9 cellular contexts compared by ENCODE assay signal in genomic region chr2:200575957-200576356, GRCh38. TPM values are rescaled to one million over a fixed set of nuclear protein-coding genes. Genes with fewer than 3 reads are reported as not detected.
A peak's percentile ranks its signal among the peaks of the same experiment; 100 is the strongest.
DNase-seq lines count a peak whose midpoint lies in the region; ATAC-seq and TF ChIP-seq lines count a peak whose summit lies in the region.
"Had no signal": no experiment of that assay in that cellular context is flagged by ENCODE, and none has a peak within 500 bp of the region (broad histone marks: within the 10 kb centered on the region; RNA-seq: fewer than 3 reads in every experiment).

No MANE protein-coding gene starts in this region.

- no peaks in the 10 kb centered on the region for H3K36me3 Mint-ChIP-seq in CD4-positive, alpha-beta T cell (ENCODE audit: low read depth)
- H3K36me3 Mint-ChIP-seq in activated T-helper 17 cell treated with anti-CD3 and anti-CD28 coated beads, Interleukin-2, amount 50 U/mL, for 72 hours (ENCODE audit: low read depth): peaks cover 23% of the 10 kb centered on the region

- H3K9me3 ChIP-seq in CD4-positive, alpha-beta T cell (ENCODE audit: control insufficient read depth, low read length): no peaks in the 10 kb centered on the region
- no peaks in the 10 kb centered on the region for H3K9me3 ChIP-seq in lower lobe of right lung

- TF ChIP-seq CTCF in CD4-positive, alpha-beta T cell (IDR thresholded peaks at IDR 0.05): peak; percentile 58
- TF ChIP-seq CTCF in lower lobe of right lung (IDR thresholded peaks at IDR 0.05): peak; percentile 40

- no peak overlapping the region for H3K4me3 ChIP-seq in lower lobe of right lung

- H3K27me3 ChIP-seq in CD4-positive, alpha-beta T cell (ENCODE audit: control insufficient read depth, insufficient read depth, low read length): no peaks in the 10 kb centered on the region
- H3K27me3 ChIP-seq in lower lobe of right lung (ENCODE audit: low read depth): no peaks in the 10 kb centered on the region

- no peak overlapping the region for H3K27ac ChIP-seq in CD4-positive, alpha-beta T cell (ENCODE audit: low read depth, low read length)
- no peak overlapping the region for H3K27ac ChIP-seq in lower lobe of right lung

- H3K4me1 ChIP-seq in lower lobe of right lung: no peaks in the 10 kb centered on the region

- no peaks in the 10 kb centered on the region for H3K9me3 Mint-ChIP-seq in CD4-positive, alpha-beta T cell
- H3K9me3 Mint-ChIP-seq in activated T-helper 17 cell treated with anti-CD3 and anti-CD28 coated beads, Interleukin-2, amount 50 U/mL, for 72 hours: no peaks in the 10 kb centered on the region
- H3K9me3 Mint-ChIP-seq: central memory CD8-positive, alpha-beta T cell had no signal

- POLR2A ChIA-PET in CD4-positive, alpha-beta T cell (lab: Charles Lee): no interaction called here

- H3K27me3 Mint-ChIP-seq in CD4-positive, alpha-beta T cell: no peaks in the 10 kb centered on the region
- no peaks in the 10 kb centered on the region for H3K27me3 Mint-ChIP-seq in activated T-helper 17 cell treated with anti-CD3 and anti-CD28 coated beads, Interleukin-2, amount 50 U/mL, for 72 hours
- H3K27me3 Mint-ChIP-seq: central memory CD8-positive, alpha-beta T cell had no signal

- H3K27ac Mint-ChIP-seq in CD4-positive, alpha-beta T cell: no peak overlapping the region
- peak overlapping the region; percentile 50 for H3K27ac Mint-ChIP-seq in activated T-helper 17 cell treated with anti-CD3 and anti-CD28 coated beads, Interleukin-2, amount 50 U/mL, for 72 hours

- CTCF ChIA-PET in CD4-positive, alpha-beta T cell (lab: Charles Lee): interaction anchor here (1.0 kb wide), 1 partner anchor 129 kb away, joined by 4 read pairs; no protein-coding TSS in a partner anchor

- no peak overlapping the region for H3K4me3 Mint-ChIP-seq in CD4-positive, alpha-beta T cell
- no peak overlapping the region for H3K4me3 Mint-ChIP-seq in activated T-helper 17 cell treated with anti-CD3 and anti-CD28 coated beads, Interleukin-2, amount 50 U/mL, for 72 hours
- H3K4me3 Mint-ChIP-seq: central memory CD8-positive, alpha-beta T cell had no signal

- no peak for DNase-seq in CD4-positive, alpha-beta T cell
- DNase-seq in HT-29 (ENCODE audit: low spot score) (peak; percentile 21), lower lobe of right lung (no peak), cerebellar cortex (ENCODE audit: low spot score) (no peak), NCI-H1105 (lab: John Stamatoyannopoulos, UW) (no peak), NCI-H774 (lab: John Stamatoyannopoulos, UW) (no peak)
- no peak for DNase-seq in activated CD4-positive, CD25-positive, alpha-beta regulatory T cell (lab: John Stamatoyannopoulos, UW)

- intact Hi-C loops in CD4-positive, alpha-beta T cell (cut with DNase I, micrococcal nuclease): loop anchor here (2.0 to 10.0 kb wide), 7 partner anchors 126 to 601 kb away; partner anchors contain the start of gene BZW1 (in 1 of the 2)
- intact Hi-C loops in lower lobe of right lung (cut with DNase I): loop anchor here (5.0 kb wide), 1 partner anchor 126 kb away; no protein-coding TSS in a partner anchor

- H3K36me3 ChIP-seq in lower lobe of right lung: no peaks in the 10 kb centered on the region

- no peaks in the 10 kb centered on the region for H3K4me1 Mint-ChIP-seq in CD4-positive, alpha-beta T cell (ENCODE audit: low read depth)
- peaks cover 14% of the 10 kb centered on the region for H3K4me1 Mint-ChIP-seq in activated T-helper 17 cell treated with anti-CD3 and anti-CD28 coated beads, Interleukin-2, amount 50 U/mL, for 72 hours

- no peak for ATAC-seq in CD4-positive, alpha-beta T cell (ENCODE audit: poor library complexity)
- ATAC-seq in activated T-helper 17 cell treated with anti-CD3 and anti-CD28 coated beads, Interleukin-2, amount 50 U/mL, for 72 hours (replicated peaks): no peak
- no peak for ATAC-seq in lower lobe of right lung

RNA-seq across cellular contexts. Expression of gene AOX1, which starts 9.9 kb away (rescaled TPM):
- not detected for total RNA-seq in CD4-positive, alpha-beta T cell
- not detected in 2 replicates for total RNA-seq in HT-29 (2014; rRNA removed; shearing (Covaris generic))
- total RNA-seq in activated T-helper 17 cell treated with anti-CD3 and anti-CD28 coated beads, Interleukin-2, amount 50 U/mL, for 72 hours: under 1 TPM; 0.04 to 0.95 TPM
- total RNA-seq in lower lobe of right lung: 36.7 TPM

RNA-seq across cellular contexts. Expression of gene SGO2, which starts 50.0 kb away (rescaled TPM):
- under 1 TPM; 0.64 to 0.74 TPM for total RNA-seq in CD4-positive, alpha-beta T cell
- total RNA-seq in HT-29 (2014; rRNA removed; shearing (Covaris generic)): 3.9 and 5.3 TPM in 2 replicates
- 10 to 100 TPM; 51.2 to 67.7 TPM for total RNA-seq in activated T-helper 17 cell treated with anti-CD3 and anti-CD28 coated beads, Interleukin-2, amount 50 U/mL, for 72 hours
- total RNA-seq in lower lobe of right lung: 2.8 TPM

Comparison
In these comparisons a context has a peak if more than half of its experiments do, and no peak if none do; other contexts are left out.
1. RNA of gene AOX1, which starts 9.9 kb away (total RNA-seq): 36.7 TPM in lower lobe of right lung (single experiment); 0.04 to 0.95 TPM in activated T-helper 17 cell treated with anti-CD3 and anti-CD28 coated beads, Interleukin-2, amount 50 U/mL, for 72 hours, not detected in CD4-positive, alpha-beta T cell and not detected in HT-29; every median in the first group is over 10 times any median in the second.